In genomic region chr4:4763815-4764202, GRCh38 we compare ENCODE assay signal across 12 cellular contexts.
DNase-seq lines count a peak whose midpoint lies in the region; ATAC-seq and TF ChIP-seq lines count a peak whose summit lies in the region.
"Had no signal": no experiment of that assay in that cellular context is flagged by ENCODE, and none has a peak within 500 bp of the region (broad histone marks: within the 10 kb centered on the region; RNA-seq: fewer than 3 reads in every experiment).

No MANE protein-coding gene starts in this region.

- CTCF ChIA-PET in SK-N-SH (lab: Yijun Ruan, JAX) = interaction anchor here (0.9 to 1.2 kb wide), 2 partner anchors 8 to 17 kb away, joined by 3 read pairs; no protein-coding TSS in a partner anchor

- H3K9ac ChIP-seq in SK-N-SH = no peak overlapping the region

- H2AFZ ChIP-seq in GM23338 (0 out of 2 replicates have a peak overlapping the region, but pooled peaks have one; percentile 52), SK-N-SH (ENCODE audit: low read depth) (no peak overlapping the region)

- POLR2A ChIA-PET in SK-N-SH (lab: Yijun Ruan, JAX) = interaction anchor here (0.7 kb wide), 1 partner anchor 11 kb away, joined by 3 read pairs; no protein-coding TSS in a partner anchor

- H3K9me3 Mint-ChIP-seq in GM23338 = no peaks in the 10 kb centered on the region; the same call in 2 of the 3 replicates
- H3K9me3 Mint-ChIP-seq in immature natural killer cell = peaks cover 0 to 3% (median 0%) of the 10 kb centered on the region in 6 donors
- H3K9me3 Mint-ChIP-seq in endothelial cell (ENCODE audit: unreplicated experiment) = no peaks in the 10 kb centered on the region

- H3K79me2 ChIP-seq in GM23338 (replicated peaks; ENCODE audit: insufficient read depth) (no peaks in the 10 kb centered on the region), SK-N-SH (ENCODE audit: insufficient read depth) (no peaks in the 10 kb centered on the region)

- DNase-seq in AG10803 (ENCODE audit: low read depth) (peak; percentile 43), GM23338 (ENCODE audit: low spot score) (no peak), SK-N-SH (no peak), immature natural killer cell (no peak), 8988T (no peak), endothelial cell (ENCODE audit: low spot score) (no peak), psoas muscle (no peak)
- DNase-seq: cortex of kidney, thyroid gland had no signal

- H3K4me1 ChIP-seq in GM23338 (ENCODE audit: insufficient read depth) = peaks cover 39% of the 10 kb centered on the region
- peaks cover 0 to 18% of the 10 kb centered on the region in 2 experiments; a peak in 1 of 4 replicates for H3K4me1 ChIP-seq in SK-N-SH (ENCODE audit: control insufficient read depth in 1 of 2, insufficient read depth in 2 of 2, low read depth in 1 of 2, low read length in 1 of 2)
- no peaks in the 10 kb centered on the region for H3K4me1 ChIP-seq in psoas muscle

- H3K9me3 ChIP-seq in SK-N-SH = no peaks in the 10 kb centered on the region
- H3K9me3 ChIP-seq in psoas muscle = no peaks in the 10 kb centered on the region
- H3K9me3 ChIP-seq: ovary, thyroid gland had no signal

- no peak overlapping the region for H3K27ac ChIP-seq in GM23338 (ENCODE audit: low read depth)
- peak overlapping the region in 1 of 2 experiments; percentile 39; a peak in 1 of 4 replicates for H3K27ac ChIP-seq in SK-N-SH (ENCODE audit: low read depth in 2 of 2, low read length in 1 of 2)
- H3K27ac ChIP-seq in psoas muscle = no peak overlapping the region
- H3K27ac ChIP-seq: HL-60, ovary, thyroid gland had no signal

- H3K4me3 ChIP-seq in AG10803 (ENCODE audit: low read length) (no peak overlapping the region), GM23338 (peak overlapping the region; percentile 37; the same call in 1 of the 2 replicates), SK-N-SH (ENCODE audit: low read depth in 2 of 2, low read length in 1 of 2) (no peak overlapping the region), psoas muscle (no peak overlapping the region)
- H3K4me3 ChIP-seq: ovary, thyroid gland had no signal

- intact Hi-C loops in psoas muscle (cut with DNase I) = no loop called here

- H3F3A ChIP-seq in GM23338 (replicated peaks; ENCODE audit: low read depth) (peaks cover 4% of the 10 kb centered on the region; the same call in 1 of the 2 replicates), SK-N-SH (replicated peaks; ENCODE audit: insufficient read depth) (no peaks in the 10 kb centered on the region)

- no peaks in the 10 kb centered on the region for H3K36me3 ChIP-seq in GM23338 (ENCODE audit: insufficient read depth)
- no peaks in the 10 kb centered on the region for H3K36me3 ChIP-seq in SK-N-SH (replicated peaks in 1 of 2; ENCODE audit: control insufficient read depth in 1 of 2, insufficient read depth in 2 of 2, low read length in 1 of 2)
- H3K36me3 ChIP-seq in psoas muscle (ENCODE audit: insufficient read depth in 1 of 2, low read depth in 1 of 2) = no peaks in the 10 kb centered on the region
- H3K36me3 ChIP-seq: ovary, thyroid gland had no signal

- TF ChIP-seq CTCF in AG10803 (conservative IDR thresholded peaks at IDR 0.05; ENCODE audit: low read length) (no peak), GM23338 (conservative IDR thresholded peaks at IDR 0.05; ENCODE audit: low read depth in 2 of 2) (no peak), SK-N-SH (IDR thresholded peaks at IDR 0.05) (no peak), endothelial cell (IDR thresholded peaks at IDR 0.05; ENCODE audit: unreplicated experiment) (no peak), psoas muscle (IDR thresholded peaks at IDR 0.05) (no peak)

- no peaks in the 10 kb centered on the region for H3K36me3 Mint-ChIP-seq in GM23338 (ENCODE audit: low read depth)
- H3K36me3 Mint-ChIP-seq in immature natural killer cell = peaks cover 0 to 4% (median 0%) of the 10 kb centered on the region in 3 donors
- H3K36me3 Mint-ChIP-seq in endothelial cell (ENCODE audit: low read depth, unreplicated experiment) = peaks cover 4% of the 10 kb centered on the region

- H3K4me2 ChIP-seq in GM23338 (peak overlapping the region; percentile 57), SK-N-SH (peak overlapping the region; percentile 49)

- H4K20me1 ChIP-seq in GM23338 (replicated peaks; ENCODE audit: insufficient read depth) (no peaks in the 10 kb centered on the region), SK-N-SH (ENCODE audit: insufficient read depth) (no peaks in the 10 kb centered on the region)

- no peak for TF ChIP-seq EP300 in SK-N-SH (IDR thresholded peaks at IDR 0.05; ENCODE audit: borderline replicate concordance in 1 of 2, low read depth in 1 of 2, low read length in 1 of 2)

- H3K4me1 Mint-ChIP-seq in GM23338 = peaks cover 50% of the 10 kb centered on the region
- H3K4me1 Mint-ChIP-seq in immature natural killer cell = peaks cover 19% of the 10 kb centered on the region in 2 donors
- H3K4me1 Mint-ChIP-seq in endothelial cell (ENCODE audit: unreplicated experiment) = peaks cover 14% of the 10 kb centered on the region

- H3K27me3 ChIP-seq in GM23338 (ENCODE audit: insufficient read depth) (peaks cover 4% of the 10 kb centered on the region; the same call in 1 of the 2 replicates), SK-N-SH (ENCODE audit: insufficient read depth) (no peaks in the 10 kb centered on the region), psoas muscle (ENCODE audit: insufficient read depth in 3 of 3, low read length in 2 of 3) (no peaks in the 10 kb centered on the region)
- H3K27me3 ChIP-seq: ovary, thyroid gland had no signal

- H3K27ac Mint-ChIP-seq in GM23338 = no peak overlapping the region; the same call in 1 of the 2 replicates
- H3K27ac Mint-ChIP-seq in immature natural killer cell = no peak overlapping the region
- no peak overlapping the region for H3K27ac Mint-ChIP-seq in endothelial cell (ENCODE audit: unreplicated experiment)

- WGBS in SK-N-SH (ENCODE audit: low lambda C conversion rate) = 59% methylated on average over 4 of the region's 4 CpGs
- 54 to 62% (median 56%) methylated on average over 4 of the region's 4 CpGs for WGBS in psoas muscle, 3 donors

- no peak for TF ChIP-seq RAD21 in SK-N-SH (IDR thresholded peaks at IDR 0.05; ENCODE audit: low read length)

- H3K9me2 ChIP-seq in GM23338 (ENCODE audit: insufficient read depth) (no peaks in the 10 kb centered on the region), SK-N-SH (no peaks in the 10 kb centered on the region)

- peaks cover 17% of the 10 kb centered on the region for H3K27me3 Mint-ChIP-seq in GM23338 (ENCODE audit: insufficient read depth, low read depth, poor library complexity)
- peaks cover 2 to 3% (median 3%) of the 10 kb centered on the region in 3 donors for H3K27me3 Mint-ChIP-seq in immature natural killer cell (ENCODE audit: low read depth in 3 of 3)
- H3K27me3 Mint-ChIP-seq in endothelial cell (ENCODE audit: unreplicated experiment) = peaks cover 9% of the 10 kb centered on the region

- peak overlapping the region; percentile 55; the same call in 2 of the 3 replicates for H3K4me3 Mint-ChIP-seq in GM23338
- H3K4me3 Mint-ChIP-seq in immature natural killer cell = peak overlapping the region in 4 of 5 donors; percentile 2 to 87 (median 81)
- no peak overlapping the region for H3K4me3 Mint-ChIP-seq in endothelial cell (ENCODE audit: unreplicated experiment)

- ATAC-seq in GM23338 (peak; percentile 4; the same call in 2 of the 3 replicates), HG03469 (IDR thresholded peaks at IDR 0.05; ENCODE audit: unreplicated experiment) (no peak), psoas muscle (no peak)

TF ChIP-seq in GM23338, 12 proteins besides CTCF, POLR2A, EP300 and RAD21 (continues in another document):
- TF ChIP-seq STAT1 (IDR thresholded peaks at IDR 0.05; ENCODE audit: unreplicated experiment) = no peak
- no peak for TF ChIP-seq ZNF114 (CRISPR knock-in tag; IDR thresholded peaks at IDR 0.05)

TF ChIP-seq in SK-N-SH, 30 proteins besides CTCF, POLR2A, EP300 and RAD21 (continues in another document):
- no peak for TF ChIP-seq FOXM1 (IDR thresholded peaks at IDR 0.05; ENCODE audit: low read depth)
- TF ChIP-seq YY1 (IDR thresholded peaks at IDR 0.05; ENCODE audit: low read depth) = no peak
- TF ChIP-seq, protein P1, sequence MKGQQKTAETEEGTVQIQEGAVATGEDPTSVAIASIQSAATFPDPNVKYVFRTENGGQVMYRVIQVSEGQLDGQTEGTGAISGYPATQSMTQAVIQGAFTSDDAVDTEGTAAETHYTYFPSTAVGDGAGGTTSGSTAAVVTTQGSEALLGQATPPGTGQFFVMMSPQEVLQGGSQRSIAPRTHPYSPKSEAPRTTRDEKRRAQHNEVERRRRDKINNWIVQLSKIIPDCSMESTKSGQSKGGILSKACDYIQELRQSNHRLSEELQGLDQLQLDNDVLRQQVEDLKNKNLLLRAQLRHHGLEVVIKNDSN (IDR thresholded peaks at IDR 0.05; ENCODE audit: borderline replicate concordance, low read depth) = no peak
- TF ChIP-seq CHD2 (IDR thresholded peaks at IDR 0.05; ENCODE audit: low read length, partially characterized antibody) = no peak
- no peak for TF ChIP-seq MEF2A (IDR thresholded peaks at IDR 0.05; ENCODE audit: borderline replicate concordance, low read depth)
- no peak for TF ChIP-seq REST (IDR thresholded peaks at IDR 0.05; ENCODE audit: low read depth, low read length)
